Comparison of ENCODE assay signal across 10 cellular contexts in the genomic region with DNA sequence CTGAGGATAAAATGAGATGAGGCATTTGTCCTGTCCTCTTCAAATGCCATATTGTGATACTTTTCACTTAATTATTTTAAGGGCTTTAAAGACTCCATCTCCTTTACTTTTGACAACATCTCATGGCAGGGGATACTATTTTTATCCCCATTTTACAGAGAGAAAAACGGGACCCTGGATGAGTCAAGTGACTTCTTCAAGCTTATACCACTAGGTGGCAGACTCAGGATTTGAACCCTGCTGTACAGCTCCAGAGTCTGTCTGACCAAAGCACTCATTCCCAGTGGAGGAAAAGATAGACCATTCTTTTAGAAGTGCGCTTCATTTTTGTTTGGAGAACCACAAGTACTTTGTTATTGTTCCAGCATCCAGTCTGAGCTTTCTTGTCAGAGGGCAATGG. TPM values are rescaled to one million over a fixed set of nuclear protein-coding genes. Genes with fewer than 3 reads are reported as not detected.
DNase-seq lines count a peak whose midpoint lies in the region; ATAC-seq, FAIRE-seq and TF ChIP-seq lines count a peak whose summit lies in the region.
"Had no signal": no experiment of that assay in that cellular context is flagged by ENCODE, and none has a peak within 500 bp of the region (broad histone marks: within the 10 kb centered on the region; RNA-seq: fewer than 3 reads in every experiment).

No MANE protein-coding gene starts in this region.

- H3K9me3 ChIP-seq in adipocyte (ENCODE audit: control insufficient read depth, low read length) = peaks cover 9% of the 10 kb centered on the region

- H3K9ac ChIP-seq in KMS-11 (no peak overlapping the region), adipocyte (ENCODE audit: low read length) (peak overlapping the region; percentile 21)

- H3K27me3 ChIP-seq in KMS-11 (ENCODE audit: insufficient read depth, low read depth) (no peaks in the 10 kb centered on the region), adipocyte (replicated peaks; ENCODE audit: control insufficient read depth, insufficient read depth, low read length) (no peaks in the 10 kb centered on the region)

- no peaks in the 10 kb centered on the region for H4K20me1 ChIP-seq in KMS-11 (ENCODE audit: insufficient read depth)

- no peak overlapping the region for H3K4me2 ChIP-seq in KMS-11

- H3K36me3 ChIP-seq in KMS-11 (ENCODE audit: insufficient read depth) = no peaks in the 10 kb centered on the region
- H3K36me3 ChIP-seq in adipocyte (ENCODE audit: control insufficient read depth, insufficient read depth, low read length, severe bottlenecking) = no peaks in the 10 kb centered on the region

- DNase-seq in D721Med (ENCODE audit: insufficient read length, low spot score) (peak; percentile 53), adipocyte (ENCODE audit: low read depth) (no peak), lung microvascular endothelial cell (ENCODE audit: low read depth in 2 of 2) (peak; percentile 48 to 55), SKM-1 (lab: John Stamatoyannopoulos, UW; ENCODE audit: unreplicated experiment) (no peak)
- DNase-seq: activated T-cell treated with anti-CD3 and anti-CD28 coated beads, Interleukin-2, amount 50 U/mL, for 24 hours; naive B cell had no signal

- ATAC-seq in HG02885 (IDR thresholded peaks at IDR 0.05; ENCODE audit: poor library complexity, unreplicated experiment) = no peak
- no peak for ATAC-seq in GM18520 (IDR thresholded peaks at IDR 0.05; ENCODE audit: unreplicated experiment)
- ATAC-seq in GM21367 (IDR thresholded peaks at IDR 0.05; ENCODE audit: unreplicated experiment) = no peak

- TF ChIP-seq CTCF in D721Med (IDR thresholded peaks at IDR 0.05; ENCODE audit: insufficient read depth, missing control alignments) (peak; percentile 47), KMS-11 (conservative IDR thresholded peaks at IDR 0.05; ENCODE audit: low read depth, low read length) (0 out of 2 replicates have a peak, but pooled peaks have one; percentile 20)

- H3K79me2 ChIP-seq in KMS-11 (ENCODE audit: insufficient read depth, low read depth) = no peaks in the 10 kb centered on the region

- no peaks in the 10 kb centered on the region for H3K4me1 ChIP-seq in KMS-11 (ENCODE audit: low read depth, poor library complexity, severe bottlenecking)
- H3K4me1 ChIP-seq in adipocyte (ENCODE audit: control insufficient read depth, insufficient read depth, low read length) = peaks cover 48% of the 10 kb centered on the region

- no peak overlapping the region for H3K4me3 ChIP-seq in KMS-11 (IDR thresholded peaks at IDR 0.05; ENCODE audit: insufficient read depth, low read depth, low read length)
- H3K4me3 ChIP-seq in adipocyte (ENCODE audit: low read length) = no peak overlapping the region

- no peak overlapping the region for H2AFZ ChIP-seq in KMS-11 (ENCODE audit: low read depth)

- H3K27ac ChIP-seq in KMS-11 = no peak overlapping the region

- FAIRE-seq in D721Med (lab: Jason Lieb, UNC) = no peak

RNA-seq across cellular contexts. Expression of gene SMOC1, which starts 1.7 kb away (rescaled TPM):
- 0.87 and 5.2 TPM in 2 replicates for total RNA-seq in lung microvascular endothelial cell

Comparison
In these comparisons a context has a peak if more than half of its experiments do, and no peak if none do; other contexts are left out.
1. DNase-seq: peak in D721Med (single experiment) and lung microvascular endothelial cell (2 of 2); none in adipocyte (single experiment) and SKM-1 (single experiment).